1 cellular context compared by ENCODE assay signal in the genomic region with DNA sequence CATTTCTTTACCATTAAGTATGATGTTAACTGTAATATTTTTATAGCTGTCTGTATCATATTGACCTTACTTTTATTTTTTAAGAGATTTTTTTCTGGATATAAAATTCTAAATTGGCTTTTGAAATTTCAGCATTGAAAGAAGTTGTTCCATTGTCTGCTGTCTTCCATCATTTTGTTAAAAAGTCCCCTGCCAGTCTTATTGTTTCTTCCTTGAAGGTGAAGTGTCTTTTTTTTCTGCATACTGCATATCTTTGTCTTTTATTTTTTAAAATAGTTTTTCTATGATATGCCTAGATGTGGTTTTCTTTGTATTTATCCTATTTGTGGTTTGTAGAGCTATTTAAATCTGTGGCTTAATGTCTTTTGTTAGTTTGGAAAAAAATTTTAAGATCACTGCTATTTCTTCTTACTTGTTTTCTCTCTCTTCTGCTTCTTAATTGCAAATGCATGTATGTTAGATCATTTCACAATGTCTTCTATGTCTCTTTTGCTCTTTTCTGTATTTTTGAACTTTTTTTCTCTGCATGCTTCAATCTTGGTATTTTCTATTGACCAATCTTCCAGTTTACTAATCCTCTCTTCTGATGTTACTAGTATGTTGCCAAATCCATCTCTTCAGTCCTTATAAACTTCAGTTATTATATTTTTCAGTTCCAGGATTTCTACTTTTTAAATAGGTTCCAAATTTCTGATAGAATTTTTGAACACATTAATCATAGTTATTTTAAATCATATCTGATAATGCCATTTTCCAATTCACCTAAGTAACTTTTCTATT.
A peak's percentile ranks its signal among the peaks of the same experiment; 100 is the strongest.
TF ChIP-seq lines count a peak whose summit lies in the region.

No MANE protein-coding gene starts in this region.

TF ChIP-seq in HEK293, 187 proteins besides CTCF, POLR2A, EP300 and RAD21 (continued from another document):
- TF ChIP-seq SETDB1 (IDR thresholded peaks at IDR 0.05; ENCODE audit: insufficient read length, low read length) (peak; percentile 93), SCRT1 (tag by site-specific recombination; IDR thresholded peaks at IDR 0.05; ENCODE audit: borderline replicate concordance) (no peak), ZNF184 (tag by site-specific recombination; IDR thresholded peaks at IDR 0.05) (0 out of 2 replicates have a peak, but pooled peaks have one; percentile 20)
- TF ChIP-seq, protein P1, sequence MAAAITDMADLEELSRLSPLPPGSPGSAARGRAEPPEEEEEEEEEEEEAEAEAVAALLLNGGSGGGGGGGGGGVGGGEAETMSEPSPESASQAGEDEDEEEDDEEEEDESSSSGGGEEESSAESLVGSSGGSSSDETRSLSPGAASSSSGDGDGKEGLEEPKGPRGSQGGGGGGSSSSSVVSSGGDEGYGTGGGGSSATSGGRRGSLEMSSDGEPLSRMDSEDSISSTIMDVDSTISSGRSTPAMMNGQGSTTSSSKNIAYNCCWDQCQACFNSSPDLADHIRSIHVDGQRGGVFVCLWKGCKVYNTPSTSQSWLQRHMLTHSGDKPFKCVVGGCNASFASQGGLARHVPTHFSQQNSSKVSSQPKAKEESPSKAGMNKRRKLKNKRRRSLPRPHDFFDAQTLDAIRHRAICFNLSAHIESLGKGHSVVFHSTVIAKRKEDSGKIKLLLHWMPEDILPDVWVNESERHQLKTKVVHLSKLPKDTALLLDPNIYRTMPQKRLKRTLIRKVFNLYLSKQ (tag by site-specific recombination; IDR thresholded peaks at IDR 0.05; ENCODE audit: borderline replicate concordance): no peak
- TF ChIP-seq, protein P2, sequence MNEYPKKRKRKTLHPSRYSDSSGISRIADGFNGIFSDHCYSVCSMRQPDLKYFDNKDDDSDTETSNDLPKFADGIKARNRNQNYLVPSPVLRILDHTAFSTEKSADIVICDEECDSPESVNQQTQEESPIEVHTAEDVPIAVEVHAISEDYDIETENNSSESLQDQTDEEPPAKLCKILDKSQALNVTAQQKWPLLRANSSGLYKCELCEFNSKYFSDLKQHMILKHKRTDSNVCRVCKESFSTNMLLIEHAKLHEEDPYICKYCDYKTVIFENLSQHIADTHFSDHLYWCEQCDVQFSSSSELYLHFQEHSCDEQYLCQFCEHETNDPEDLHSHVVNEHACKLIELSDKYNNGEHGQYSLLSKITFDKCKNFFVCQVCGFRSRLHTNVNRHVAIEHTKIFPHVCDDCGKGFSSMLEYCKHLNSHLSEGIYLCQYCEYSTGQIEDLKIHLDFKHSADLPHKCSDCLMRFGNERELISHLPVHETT (tag by site-specific recombination; IDR thresholded peaks at IDR 0.05): no peak
- TF ChIP-seq, protein P3, sequence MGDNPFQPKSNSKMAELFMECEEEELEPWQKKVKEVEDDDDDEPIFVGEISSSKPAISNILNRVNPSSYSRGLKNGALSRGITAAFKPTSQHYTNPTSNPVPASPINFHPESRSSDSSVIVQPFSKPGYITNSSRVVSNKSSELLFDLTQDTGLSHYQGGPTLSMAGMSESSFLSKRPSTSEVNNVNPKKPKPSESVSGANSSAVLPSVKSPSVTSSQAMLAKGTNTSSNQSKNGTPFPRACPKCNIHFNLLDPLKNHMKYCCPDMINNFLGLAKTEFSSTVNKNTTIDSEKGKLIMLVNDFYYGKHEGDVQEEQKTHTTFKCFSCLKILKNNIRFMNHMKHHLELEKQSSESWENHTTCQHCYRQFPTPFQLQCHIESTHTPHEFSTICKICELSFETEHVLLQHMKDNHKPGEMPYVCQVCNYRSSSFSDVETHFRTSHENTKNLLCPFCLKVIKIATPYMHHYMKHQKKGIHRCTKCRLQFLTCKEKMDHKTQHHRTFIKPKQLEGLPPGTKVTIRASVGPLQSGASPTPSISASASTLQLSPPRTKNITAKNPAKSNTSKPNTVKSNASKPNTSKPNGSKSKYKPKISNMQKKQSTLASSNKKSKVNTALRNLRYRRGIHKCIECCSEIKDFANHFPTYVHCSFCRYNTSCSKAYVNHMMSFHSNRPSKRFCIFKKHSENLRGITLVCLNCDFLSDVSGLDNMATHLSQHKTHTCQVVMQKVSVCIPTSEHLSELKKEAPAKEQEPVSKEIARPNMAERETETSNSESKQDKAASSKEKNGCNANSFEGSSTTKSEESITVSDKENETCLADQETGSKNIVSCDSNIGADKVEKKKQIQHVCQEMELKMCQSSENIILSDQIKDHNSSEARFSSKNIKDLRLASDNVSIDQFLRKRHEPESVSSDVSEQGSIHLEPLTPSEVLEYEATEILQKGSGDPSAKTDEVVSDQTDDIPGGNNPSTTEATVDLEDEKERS (tag by site-specific recombination; IDR thresholded peaks at IDR 0.05): no peak
TF ChIP-seq in HEK293: peak in this region for 3.
